Comparison of ENCODE assay signal across 21 cellular contexts in the genomic region with DNA sequence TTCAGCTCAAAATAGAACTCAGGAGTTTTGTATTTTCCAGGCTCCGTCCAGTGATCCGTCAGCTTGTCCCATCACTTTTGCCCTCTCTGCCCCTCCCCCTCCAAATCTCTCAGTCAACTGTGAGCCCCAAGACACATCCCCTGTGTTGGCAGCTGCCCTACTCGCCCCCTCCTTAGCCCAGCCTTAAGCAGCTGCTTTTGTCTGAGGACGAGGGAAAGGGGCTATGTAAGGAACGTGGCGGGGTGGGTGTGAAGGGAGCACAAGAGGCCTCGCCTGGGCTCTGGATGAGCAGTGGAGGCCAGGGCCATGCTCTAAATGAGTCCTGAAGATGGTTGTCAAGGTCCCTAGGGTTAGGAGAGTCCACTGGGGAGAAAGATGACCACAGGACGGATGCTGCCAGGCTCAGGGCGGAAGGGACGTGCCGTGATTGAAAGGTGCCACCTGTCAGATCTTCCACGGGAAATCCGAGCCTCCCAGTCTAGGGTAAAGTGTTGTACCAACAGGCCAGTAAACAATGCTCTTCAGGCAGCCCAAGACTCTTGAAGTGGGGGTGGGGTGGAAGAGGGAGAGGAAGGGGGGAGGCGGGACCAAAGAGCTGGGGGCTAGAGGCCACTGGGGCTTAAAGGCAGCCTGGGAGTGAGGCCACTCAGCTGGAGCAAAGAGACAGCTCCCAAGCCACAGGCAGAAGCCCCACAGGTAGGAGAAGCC. TPM values are rescaled to one million over a fixed set of nuclear protein-coding genes. Genes with fewer than 3 reads are reported as not detected.
DNase-seq lines count a peak whose midpoint lies in the region; ATAC-seq and TF ChIP-seq lines count a peak whose summit lies in the region.
"Had no signal": no experiment of that assay in that cellular context is flagged by ENCODE, and none has a peak within 500 bp of the region (broad histone marks: within the 10 kb centered on the region; RNA-seq: fewer than 3 reads in every experiment).

A gene with protein sequence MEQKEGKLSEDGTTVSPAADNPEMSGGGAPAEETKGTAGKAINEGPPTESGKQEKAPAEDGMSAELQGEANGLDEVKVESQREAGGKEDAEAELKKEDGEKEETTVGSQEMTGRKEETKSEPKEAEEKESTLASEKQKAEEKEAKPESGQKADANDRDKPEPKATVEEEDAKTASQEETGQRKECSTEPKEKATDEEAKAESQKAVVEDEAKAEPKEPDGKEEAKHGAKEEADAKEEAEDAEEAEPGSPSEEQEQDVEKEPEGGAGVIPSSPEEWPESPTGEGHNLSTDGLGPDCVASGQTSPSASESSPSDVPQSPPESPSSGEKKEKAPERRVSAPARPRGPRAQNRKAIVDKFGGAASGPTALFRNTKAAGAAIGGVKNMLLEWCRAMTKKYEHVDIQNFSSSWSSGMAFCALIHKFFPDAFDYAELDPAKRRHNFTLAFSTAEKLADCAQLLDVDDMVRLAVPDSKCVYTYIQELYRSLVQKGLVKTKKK (plus strand): TSS at position 649 of the 708 bp plus-strand sequence. CDS start 5,048 bp downstream, outside the sequence.

- peaks cover 0 to 18% (median 0%) of the 10 kb centered on the region in 6 donors for H3K36me3 ChIP-seq in spleen
- H3K36me3 ChIP-seq: BLaER1 treated with 17β-estradiol and CSF1 and Interleukin-3, amounts not matched to agents 10 nM and 100 nM; lower lobe of right lung; right atrium auricular region; suprapubic skin had no signal

- no peak for DNase-seq in activated naive CD4-positive, alpha-beta T cell treated with anti-CD3 and anti-CD28 coated beads, Interleukin-2, amount 50 U/mL, for 72 hours (ENCODE audit: low spot score in 2 of 2)
- no peak for DNase-seq in activated naive CD4-positive, alpha-beta T cell treated with Interleukin-2 at 50 U/mL for 16 hours
- DNase-seq in NCI-H82 (lab: John Stamatoyannopoulos, UW) (peak; percentile 60), endothelial cell (ENCODE audit: low spot score) (peak; percentile 38), spleen (peak; percentile 38), SW480 (ENCODE audit: low spot score) (no peak)
- DNase-seq: ACHN; activated CD4-positive, alpha-beta T cell treated with anti-CD3 and anti-CD28 coated beads for 36 hours; activated CD8-positive, alpha-beta memory T cell treated with anti-CD3 and anti-CD28 coated beads, Interleukin-2, amount 10 ng/mL, durations not matched to agents 7 days and 5 days; Calu3; dermis blood vessel endothelial cell; lower lobe of right lung; NCI-H1694 treated with DMSO at 0.1 percent for 48 hours; NCI-H526 had no signal

- H3K4me1 Mint-ChIP-seq in endothelial cell (ENCODE audit: unreplicated experiment), result peaks cover 46% of the 10 kb centered on the region

- no peak within 1 kb of the TSS for H3K4me3 ChIP-seq in spleen
- H3K4me3 ChIP-seq: BLaER1 treated with 17β-estradiol and CSF1 and Interleukin-3, amounts not matched to agents 10 nM and 100 nM; hepatocyte; lower lobe of right lung; right atrium auricular region; suprapubic skin had no signal

- H3K4me1 ChIP-seq in spleen, result peaks cover 0 to 1% (median 0%) of the 10 kb centered on the region in 6 donors
- H3K4me1 ChIP-seq: lower lobe of right lung, right atrium auricular region, suprapubic skin had no signal

- intact Hi-C loops in spleen (cut with DNase I; ENCODE audit: low total_unique reads), result no loop called here

- no peak within 1 kb of the TSS for H3K27ac ChIP-seq in spleen
- H3K27ac ChIP-seq: BLaER1 treated with 17β-estradiol and CSF1 and Interleukin-3, amounts not matched to agents 10 nM and 100 nM; hepatocyte; lower lobe of right lung; right atrium auricular region; suprapubic skin had no signal

- no peaks in the 10 kb centered on the region for H3K9me3 Mint-ChIP-seq in activated naive CD4-positive, alpha-beta T cell treated with anti-CD3 and anti-CD28 coated beads, Interleukin-2, amount 50 U/mL, for 72 hours
- H3K9me3 Mint-ChIP-seq in endothelial cell (ENCODE audit: unreplicated experiment), result no peaks in the 10 kb centered on the region

- peaks cover 12% of the 10 kb centered on the region for H3K27me3 Mint-ChIP-seq in endothelial cell (ENCODE audit: unreplicated experiment)
- H3K27me3 Mint-ChIP-seq: activated CD4-positive, alpha-beta T cell treated with anti-CD3 and anti-CD28 coated beads for 36 hours; activated CD8-positive, alpha-beta memory T cell treated with anti-CD3 and anti-CD28 coated beads, Interleukin-2, amount 10 ng/mL, durations not matched to agents 7 days and 5 days had no signal

- no peak for TF ChIP-seq POLR2A in spleen (IDR thresholded peaks at IDR 0.05)

- H3K27ac Mint-ChIP-seq in activated naive CD4-positive, alpha-beta T cell treated with anti-CD3 and anti-CD28 coated beads, Interleukin-2, amount 50 U/mL, for 72 hours, result peak within 1 kb of the TSS; percentile 75 to 88
- H3K27ac Mint-ChIP-seq in endothelial cell (ENCODE audit: unreplicated experiment), result peak within 1 kb of the TSS; percentile 92
- H3K27ac Mint-ChIP-seq: activated CD4-positive, alpha-beta T cell treated with anti-CD3 and anti-CD28 coated beads for 36 hours; activated CD8-positive, alpha-beta memory T cell treated with anti-CD3 and anti-CD28 coated beads, Interleukin-2, amount 10 ng/mL, durations not matched to agents 7 days and 5 days had no signal

- H3K36me3 Mint-ChIP-seq in activated naive CD4-positive, alpha-beta T cell treated with anti-CD3 and anti-CD28 coated beads, Interleukin-2, amount 50 U/mL, for 72 hours, result no peaks in the 10 kb centered on the region
- H3K36me3 Mint-ChIP-seq in endothelial cell (ENCODE audit: low read depth, unreplicated experiment), result no peaks in the 10 kb centered on the region

- ATAC-seq in activated naive CD4-positive, alpha-beta T cell treated with anti-CD3 and anti-CD28 coated beads, Interleukin-2, amount 50 U/mL, for 72 hours, result no peak
- ATAC-seq in HG03439 (IDR thresholded peaks at IDR 0.05; ENCODE audit: unreplicated experiment) (no peak), GM19467 (IDR thresholded peaks at IDR 0.05; ENCODE audit: unreplicated experiment) (no peak)
- ATAC-seq: activated CD4-positive, alpha-beta T cell treated with anti-CD3 and anti-CD28 coated beads for 36 hours; activated CD8-positive, alpha-beta memory T cell treated with anti-CD3 and anti-CD28 coated beads, Interleukin-2, amount 10 ng/mL, durations not matched to agents 7 days and 5 days had no signal

- 78 to 88% (median 85%) methylated on average over 14 of the region's 14 CpGs for WGBS in spleen, 5 donors

- no peaks in the 10 kb centered on the region for H3K9me3 ChIP-seq in spleen
- H3K9me3 ChIP-seq: BLaER1 treated with 17β-estradiol and CSF1 and Interleukin-3, amounts not matched to agents 10 nM and 100 nM; lower lobe of right lung; right atrium auricular region; suprapubic skin had no signal

- peak within 1 kb of the TSS; percentile 65 for H3K4me3 Mint-ChIP-seq in endothelial cell (ENCODE audit: unreplicated experiment)
- H3K4me3 Mint-ChIP-seq: activated CD4-positive, alpha-beta T cell treated with anti-CD3 and anti-CD28 coated beads for 36 hours; activated CD8-positive, alpha-beta memory T cell treated with anti-CD3 and anti-CD28 coated beads, Interleukin-2, amount 10 ng/mL, durations not matched to agents 7 days and 5 days had no signal

- TF ChIP-seq CTCF in endothelial cell (IDR thresholded peaks at IDR 0.05; ENCODE audit: unreplicated experiment), result no peak
- no peak for TF ChIP-seq CTCF in spleen (IDR thresholded peaks at IDR 0.05 in 8 of 11, conservative IDR thresholded peaks at IDR 0.05 in 3 of 11)

- H3K27me3 ChIP-seq in spleen (replicated peaks in 1 of 7), result no peaks in the 10 kb centered on the region
- H3K27me3 ChIP-seq: BLaER1 treated with 17β-estradiol and CSF1 and Interleukin-3, amounts not matched to agents 10 nM and 100 nM; hepatocyte; right atrium auricular region; suprapubic skin had no signal

RNA-seq across cellular contexts. Expression of the gene that starts here (rescaled TPM):
- not detected for total RNA-seq in activated naive CD4-positive, alpha-beta T cell treated with anti-CD3 and anti-CD28 coated beads, Interleukin-2, amount 50 U/mL, for 72 hours
- total RNA-seq in endothelial cell (ENCODE audit: unreplicated experiment) (45.2 TPM), spleen (not detected)
- not detected for polyA plus RNA-seq in spleen
- total RNA-seq: activated CD4-positive, alpha-beta T cell treated with anti-CD3 and anti-CD28 coated beads for 36 hours; activated CD8-positive, alpha-beta memory T cell treated with anti-CD3 and anti-CD28 coated beads, Interleukin-2, amount 10 ng/mL, durations not matched to agents 7 days and 5 days; Calu3; dermis blood vessel endothelial cell; hepatocyte; lower lobe of right lung; omental fat pad; right atrium auricular region; suprapubic skin had no signal
- polyA plus RNA-seq: hepatocyte had no signal

Comparison
In these comparisons a context has a peak if more than half of its experiments do, and no peak if none do; other contexts are left out.
1. RNA of the gene that starts here (total RNA-seq): 45.2 TPM in endothelial cell (single experiment); not detected in activated naive CD4-positive, alpha-beta T cell treated with anti-CD3 and anti-CD28 coated beads, Interleukin-2, amount 50 U/mL, for 72 hours and not detected in spleen; every median in the first group is over 10 times any median in the second.
2. Peak in DNase-seq in spleen; RNA of the gene not detected or under 1 TPM.
3. DNase-seq: peak in NCI-H82 (single experiment) and endothelial cell (single experiment); none in activated naive CD4-positive, alpha-beta T cell treated with anti-CD3 and anti-CD28 coated beads, Interleukin-2, amount 50 U/mL, for 72 hours (0 of 2), activated naive CD4-positive, alpha-beta T cell treated with Interleukin-2 at 50 U/mL for 16 hours (single experiment) and SW480 (single experiment).